Comparison of ENCODE assay signal across 9 cellular contexts in genomic region chr22:23858484-23858815, GRCh38. TPM values are rescaled to one million over a fixed set of nuclear protein-coding genes. Genes with fewer than 3 reads are reported as not detected.
DNase-seq lines count a peak whose midpoint lies in the region; ATAC-seq and TF ChIP-seq lines count a peak whose summit lies in the region.
"Had no signal": no experiment of that assay in that cellular context is flagged by ENCODE, and none has a peak within 500 bp of the region (broad histone marks: within the 10 kb centered on the region; RNA-seq: fewer than 3 reads in every experiment).

No MANE protein-coding gene starts in this region.

- H3K9me3 Mint-ChIP-seq in natural killer cell treated with Interleukin-12 subunit alpha and Interleukin-12 subunit beta and Interleukin-15 and Interleukin-18, amount 100 ng/mL, for 72 hours: no peaks in the 10 kb centered on the region

- peak overlapping the region; percentile 92 for H3K4me3 Mint-ChIP-seq in natural killer cell treated with Interleukin-12 subunit alpha and Interleukin-12 subunit beta and Interleukin-15 and Interleukin-18, amount 100 ng/mL, for 72 hours

- H3K4me2 ChIP-seq in Karpas-422 (ENCODE audit: low read depth, low read length, poor library complexity, severe bottlenecking): peak overlapping the region; percentile 95

- peak overlapping the region; percentile 83 to 91 for H3K27ac Mint-ChIP-seq in natural killer cell treated with Interleukin-12 subunit alpha and Interleukin-12 subunit beta and Interleukin-15 and Interleukin-18, amount 100 ng/mL, for 72 hours

- H3K4me1 Mint-ChIP-seq in natural killer cell treated with Interleukin-12 subunit alpha and Interleukin-12 subunit beta and Interleukin-15 and Interleukin-18, amount 100 ng/mL, for 72 hours (ENCODE audit: low read depth in 2 of 2): peaks cover 21 to 22% of the 10 kb centered on the region in 2 donors

- H3K27ac ChIP-seq in Karpas-422 (ENCODE audit: low read length): peak overlapping the region; percentile 91
- H3K27ac ChIP-seq in dorsolateral prefrontal cortex: peak overlapping the region in 51 of 59 donors; percentile 35 to 99 (median 97)

- no peak overlapping the region for H2AFZ ChIP-seq in Karpas-422 (ENCODE audit: low read length)

- no peak for DNase-seq in AG09309 (ENCODE audit: low read depth)
- no peak for DNase-seq in Karpas-422
- DNase-seq in dorsolateral prefrontal cortex: no peak
- peak; percentile 51 for DNase-seq in natural killer cell treated with Interleukin-12 subunit alpha and Interleukin-12 subunit beta and Interleukin-15 and Interleukin-18, amount 100 ng/mL, for 72 hours (ENCODE audit: low spot score)
- no peak for DNase-seq in germinal center (ENCODE audit: low spot score)
- DNase-seq in GM10266 (ENCODE audit: extremely low spot score): no peak
- no peak for DNase-seq in posterior vena cava (ENCODE audit: low spot score)
- DNase-seq: NCI-H2029 had no signal

- H3K9me2 ChIP-seq in Karpas-422 (replicated peaks; ENCODE audit: insufficient read depth, low read length): no peaks in the 10 kb centered on the region

- H3K9ac ChIP-seq in Karpas-422 (ENCODE audit: low read length): peak overlapping the region; percentile 95

- TF ChIP-seq CTCF in AG09309 (IDR thresholded peaks at IDR 0.05; ENCODE audit: control insufficient read depth, insufficient read depth, low read depth, low read length, missing control alignments) (no peak), dorsolateral prefrontal cortex (IDR thresholded peaks at IDR 0.05 in 54 of 56, conservative IDR thresholded peaks at IDR 0.05 in 2 of 56; ENCODE audit: low read depth in 1 of 56, partially characterized antibody in 56 of 56) (no peak), GM10266 (IDR thresholded peaks at IDR 0.05; ENCODE audit: control insufficient read depth, insufficient read depth, low read depth, missing control alignments) (no peak)

- no peaks in the 10 kb centered on the region for H3K27me3 Mint-ChIP-seq in natural killer cell treated with Interleukin-12 subunit alpha and Interleukin-12 subunit beta and Interleukin-15 and Interleukin-18, amount 100 ng/mL, for 72 hours

- H3K4me1 ChIP-seq in Karpas-422 (ENCODE audit: low read length): peaks cover 17% of the 10 kb centered on the region

- peaks cover 12% of the 10 kb centered on the region for H3K79me2 ChIP-seq in Karpas-422 (ENCODE audit: low read length)

- no peaks in the 10 kb centered on the region for H3K36me3 ChIP-seq in Karpas-422 (ENCODE audit: insufficient read depth, low read length)

- H4K20me1 ChIP-seq in Karpas-422 (ENCODE audit: insufficient read depth, low read depth, low read length): no peaks in the 10 kb centered on the region

- no peaks in the 10 kb centered on the region for H3K27me3 ChIP-seq in Karpas-422 (ENCODE audit: low read length)
- H3K27me3 ChIP-seq in dorsolateral prefrontal cortex: no peaks in the 10 kb centered on the region

- intact Hi-C loops in dorsolateral prefrontal cortex (cut with DNase I): loop anchor here (5.0 kb wide), 2 partner anchors 34 to 141 kb away; partner anchors contain the start of gene MIF (in 2 of the 2)
- intact Hi-C loops in posterior vena cava (cut with DNase I): loop anchor here in 1 of 2 donors (10.0 kb wide), 1 partner anchor 314 kb away; no protein-coding TSS in a partner anchor

- H3K4me3 ChIP-seq in AG09309 (ENCODE audit: control insufficient read depth, low read depth, low read length) (peak overlapping the region; percentile 69), Karpas-422 (ENCODE audit: low read length) (peak overlapping the region; percentile 85), dorsolateral prefrontal cortex (peak overlapping the region; percentile 57 to 100 (median 85))

- H3K36me3 Mint-ChIP-seq in natural killer cell treated with Interleukin-12 subunit alpha and Interleukin-12 subunit beta and Interleukin-15 and Interleukin-18, amount 100 ng/mL, for 72 hours: no peaks in the 10 kb centered on the region

- H3K9me3 ChIP-seq in Karpas-422 (ENCODE audit: low read length): no peaks in the 10 kb centered on the region

- no peak for ATAC-seq in natural killer cell treated with Interleukin-12 subunit alpha and Interleukin-12 subunit beta and Interleukin-15 and Interleukin-18, amount 100 ng/mL, for 72 hours
- no peak for ATAC-seq in GM21529 (IDR thresholded peaks at IDR 0.05; ENCODE audit: unreplicated experiment)

RNA-seq across cellular contexts. Expression of gene SLC2A11, which starts 0.8 kb away (rescaled TPM):
- total RNA-seq in Karpas-422 (2014; rRNA removed; shearing (Covaris generic); ENCODE audit: low replicate concordance): 30.3 and 45.6 TPM in 2 replicates
- total RNA-seq in dorsolateral prefrontal cortex (10 to 100 TPM; 25.3 to 69.8 (median 42.4) TPM), posterior vena cava (1 to 10 TPM; 4.9 to 7.4 TPM)
- 10 to 100 TPM in 1 of 2 donors, 1 to 10 TPM in 1; 6.8 to 12.5 TPM for total RNA-seq in natural killer cell treated with Interleukin-12 subunit alpha and Interleukin-12 subunit beta and Interleukin-15 and Interleukin-18, amount 100 ng/mL, for 72 hours

RNA-seq across cellular contexts. Expression of gene DERL3, which starts 19.6 kb away (rescaled TPM):
- total RNA-seq in Karpas-422 (2014; rRNA removed; shearing (Covaris generic); ENCODE audit: low replicate concordance): 16.3 and 21.7 TPM in 2 replicates
- total RNA-seq in dorsolateral prefrontal cortex: 10 to 100 TPM in 1 of 120 experiments, 1 to 10 TPM in 108, under 1 TPM in 11; 0.56 to 10.6 (median 2.5) TPM
- total RNA-seq in natural killer cell treated with Interleukin-12 subunit alpha and Interleukin-12 subunit beta and Interleukin-15 and Interleukin-18, amount 100 ng/mL, for 72 hours: 10 to 100 TPM in 1 of 2 donors, 1 to 10 TPM in 1; 4.7 to 14.3 TPM
- under 1 TPM; 0.83 to 0.95 TPM for total RNA-seq in posterior vena cava

RNA-seq across cellular contexts. Expression of gene MIF, which starts 35.7 kb away (rescaled TPM):
- total RNA-seq in Karpas-422 (2014; rRNA removed; shearing (Covaris generic); ENCODE audit: low replicate concordance): 1,081 and 1,189 TPM in 2 replicates
- total RNA-seq in dorsolateral prefrontal cortex: 100 to 1,000 TPM; 175 to 552 (median 413) TPM
- 100 to 1,000 TPM; 495 to 579 TPM for total RNA-seq in natural killer cell treated with Interleukin-12 subunit alpha and Interleukin-12 subunit beta and Interleukin-15 and Interleukin-18, amount 100 ng/mL, for 72 hours
- total RNA-seq in posterior vena cava: 100 to 1,000 TPM; 385 to 448 TPM
